Comparison of ENCODE assay signal across 8 cellular contexts in the genomic region with DNA sequence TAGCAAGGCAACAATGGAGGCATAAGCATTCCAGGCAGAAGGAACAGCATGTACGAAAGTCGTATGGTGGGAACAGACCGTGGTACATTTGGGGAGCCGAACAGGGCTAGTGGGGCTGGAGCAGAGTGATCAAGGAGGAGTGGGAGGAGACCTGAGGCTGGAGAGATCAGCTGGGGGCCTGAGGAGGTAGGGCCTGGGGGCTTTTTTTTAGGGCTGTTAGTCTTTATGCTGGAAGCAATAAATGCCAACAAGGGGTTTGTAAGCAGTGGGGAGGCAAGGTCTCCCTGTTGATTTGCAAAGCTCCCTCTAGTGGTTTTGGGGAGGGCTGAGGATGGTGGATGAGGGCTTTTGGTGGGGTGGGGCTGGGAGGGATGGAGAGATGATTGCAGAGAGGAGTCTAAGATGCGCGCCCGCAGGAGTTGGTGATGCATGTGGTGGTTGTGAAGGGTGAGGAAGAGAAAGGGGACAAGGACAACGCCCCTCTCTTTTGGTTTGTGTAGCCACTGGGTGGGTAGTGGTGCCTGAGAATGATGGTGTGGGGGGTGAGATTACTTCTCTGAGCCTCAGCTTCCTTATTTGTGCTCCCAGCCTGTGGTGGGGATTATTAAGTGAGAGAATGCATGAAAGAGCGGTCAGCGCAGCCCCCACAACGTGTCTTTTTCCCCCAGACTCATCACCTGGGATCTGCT.
DNase-seq lines count a peak whose midpoint lies in the region; ATAC-seq and TF ChIP-seq lines count a peak whose summit lies in the region.

No MANE protein-coding gene starts in this region.

- POLR2A ChIA-PET in HEK293T (lab: Yijun Ruan, JAX): no interaction called here

- peak overlapping the region in 2 of 3 donors; percentile 16 to 42 for H3K27ac Mint-ChIP-seq in CD4-positive, CD25-positive, alpha-beta regulatory T cell
- peak overlapping the region; percentile 84 for H3K27ac Mint-ChIP-seq in T-helper 1 cell treated with Interleukin-12 subunit alpha and Interleukin-12 subunit beta and Interleukin-4 antibody, amounts not matched to agents 30 μg/mL and 1 μg/mL, for 36 hours

- no peaks in the 10 kb centered on the region for H3K9me3 ChIP-seq in CD4-positive, CD25-positive, alpha-beta regulatory T cell (ENCODE audit: control insufficient read depth in 2 of 2, low read length in 2 of 2)

- peak; percentile 43 to 60 for ATAC-seq in CD4-positive, CD25-positive, alpha-beta regulatory T cell (ENCODE audit: low read depth in 2 of 2)
- ATAC-seq in HG02870 (IDR thresholded peaks at IDR 0.05; ENCODE audit: unreplicated experiment): no peak

- no peaks in the 10 kb centered on the region for H3K36me3 ChIP-seq in CD4-positive, CD25-positive, alpha-beta regulatory T cell (ENCODE audit: control insufficient read depth, insufficient read depth, low read length)

- no peak overlapping the region for H3K4me3 ChIP-seq in CD4-positive, CD25-positive, alpha-beta regulatory T cell (ENCODE audit: low read depth, low read length)

- H3K4me3 Mint-ChIP-seq in CD4-positive, CD25-positive, alpha-beta regulatory T cell: no peak overlapping the region
- no peak overlapping the region for H3K4me3 Mint-ChIP-seq in T-helper 1 cell treated with Interleukin-12 subunit alpha and Interleukin-12 subunit beta and Interleukin-4 antibody, amounts not matched to agents 30 μg/mL and 1 μg/mL, for 36 hours

- H3K36me3 Mint-ChIP-seq in CD4-positive, CD25-positive, alpha-beta regulatory T cell: peaks cover 5% of the 10 kb centered on the region
- H3K36me3 Mint-ChIP-seq in T-helper 1 cell treated with Interleukin-12 subunit alpha and Interleukin-12 subunit beta and Interleukin-4 antibody, amounts not matched to agents 30 μg/mL and 1 μg/mL, for 36 hours (ENCODE audit: low read depth): no peaks in the 10 kb centered on the region

- H3K27ac ChIP-seq in CD4-positive, CD25-positive, alpha-beta regulatory T cell (ENCODE audit: insufficient read depth, low read length, poor library complexity, severe bottlenecking): no peak overlapping the region

- H3K27me3 Mint-ChIP-seq in CD4-positive, CD25-positive, alpha-beta regulatory T cell: no peaks in the 10 kb centered on the region
- no peaks in the 10 kb centered on the region for H3K27me3 Mint-ChIP-seq in T-helper 1 cell treated with Interleukin-12 subunit alpha and Interleukin-12 subunit beta and Interleukin-4 antibody, amounts not matched to agents 30 μg/mL and 1 μg/mL, for 36 hours (ENCODE audit: low read depth)

- H3K27me3 ChIP-seq in CD4-positive, CD25-positive, alpha-beta regulatory T cell (ENCODE audit: control insufficient read depth, insufficient read depth, low read length): no peaks in the 10 kb centered on the region

- CTCF ChIA-PET in HEK293T (lab: Yijun Ruan, JAX): no interaction called here

- DNase-seq in CD4-positive, CD25-positive, alpha-beta regulatory T cell: peak in 2 of 3 donors; percentile 33 to 76
- peak; percentile 62 for DNase-seq in HEK293T (ENCODE audit: extremely low spot score)
- peak; percentile 50 for DNase-seq in ecto neural progenitor cell (ENCODE audit: low spot score)
- DNase-seq in stimulated activated CD4-positive, alpha-beta T cell treated with anti-CD3 and anti-CD28 coated beads, Interleukin-4, amount 100 ng/mL, for 24 hours: peak; percentile 28
- no peak for DNase-seq in stimulated activated naive CD4-positive, alpha-beta T cell treated with Interleukin-2 at 50 U/mL for 16 hours (lab: John Stamatoyannopoulos, UW)
- no peak for DNase-seq in NCI-H146 treated with DMSO at 0.1 percent for 48 hours (lab: John Stamatoyannopoulos, UW; ENCODE audit: unreplicated experiment)

- H3K9me3 Mint-ChIP-seq in CD4-positive, CD25-positive, alpha-beta regulatory T cell: no peaks in the 10 kb centered on the region
- H3K9me3 Mint-ChIP-seq in T-helper 1 cell treated with Interleukin-12 subunit alpha and Interleukin-12 subunit beta and Interleukin-4 antibody, amounts not matched to agents 30 μg/mL and 1 μg/mL, for 36 hours: no peaks in the 10 kb centered on the region

- H3K4me1 ChIP-seq in CD4-positive, CD25-positive, alpha-beta regulatory T cell (ENCODE audit: control insufficient read depth, insufficient read depth, low read length, poor library complexity, severe bottlenecking): peaks cover 26% of the 10 kb centered on the region

- H3K4me1 Mint-ChIP-seq in CD4-positive, CD25-positive, alpha-beta regulatory T cell: peaks cover 0 to 36% (median 20%) of the 10 kb centered on the region in 4 donors
- peaks cover 53% of the 10 kb centered on the region for H3K4me1 Mint-ChIP-seq in T-helper 1 cell treated with Interleukin-12 subunit alpha and Interleukin-12 subunit beta and Interleukin-4 antibody, amounts not matched to agents 30 μg/mL and 1 μg/mL, for 36 hours (ENCODE audit: low read depth)

TF ChIP-seq in HEK293T, 16 proteins besides CTCF, POLR2A, EP300 and RAD21:
- no peak for TF ChIP-seq ELF4 (IDR thresholded peaks at IDR 0.05)
- TF ChIP-seq, protein P1, sequence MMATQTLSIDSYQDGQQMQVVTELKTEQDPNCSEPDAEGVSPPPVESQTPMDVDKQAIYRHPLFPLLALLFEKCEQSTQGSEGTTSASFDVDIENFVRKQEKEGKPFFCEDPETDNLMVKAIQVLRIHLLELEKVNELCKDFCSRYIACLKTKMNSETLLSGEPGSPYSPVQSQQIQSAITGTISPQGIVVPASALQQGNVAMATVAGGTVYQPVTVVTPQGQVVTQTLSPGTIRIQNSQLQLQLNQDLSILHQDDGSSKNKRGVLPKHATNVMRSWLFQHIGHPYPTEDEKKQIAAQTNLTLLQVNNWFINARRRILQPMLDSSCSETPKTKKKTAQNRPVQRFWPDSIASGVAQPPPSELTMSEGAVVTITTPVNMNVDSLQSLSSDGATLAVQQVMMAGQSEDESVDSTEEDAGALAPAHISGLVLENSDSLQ (IDR thresholded peaks at IDR 0.05): no peak
- no peak for TF ChIP-seq NFRKB (IDR thresholded peaks at IDR 0.05)
- TF ChIP-seq SUZ12 (IDR thresholded peaks at IDR 0.05): no peak
- no peak for TF ChIP-seq L3MBTL2 (conservative IDR thresholded peaks at IDR 0.05)
- no peak for TF ChIP-seq LEF1 (IDR thresholded peaks at IDR 0.05; ENCODE audit: borderline replicate concordance)
- TF ChIP-seq FOXK2 (IDR thresholded peaks at IDR 0.05): no peak
- TF ChIP-seq FOXA1 (IDR thresholded peaks at IDR 0.05): no peak
- TF ChIP-seq CTBP1 (IDR thresholded peaks at IDR 0.05; ENCODE audit: borderline replicate concordance): no peak
- TF ChIP-seq FOXM1 (IDR thresholded peaks at IDR 0.05; ENCODE audit: borderline replicate concordance): no peak
- TF ChIP-seq HDGF (IDR thresholded peaks at IDR 0.05; ENCODE audit: borderline replicate concordance): no peak
- TF ChIP-seq ARNT (IDR thresholded peaks at IDR 0.05): no peak
- no peak for TF ChIP-seq TARDBP (IDR thresholded peaks at IDR 0.05)
- TF ChIP-seq ZNF384 (IDR thresholded peaks at IDR 0.05): no peak
- no peak for TF ChIP-seq BHLHE40 (IDR thresholded peaks at IDR 0.05; ENCODE audit: borderline replicate concordance)
- TF ChIP-seq SP1 (IDR thresholded peaks at IDR 0.05): no peak

Comparison
In these comparisons a context has a peak if more than half of its experiments do, and no peak if none do; other contexts are left out.
1. DNase-seq: peak in CD4-positive, CD25-positive, alpha-beta regulatory T cell (2 of 3), HEK293T (single experiment), ecto neural progenitor cell (single experiment) and stimulated activated CD4-positive, alpha-beta T cell treated with anti-CD3 and anti-CD28 coated beads, Interleukin-4, amount 100 ng/mL, for 24 hours (single experiment); none in stimulated activated naive CD4-positive, alpha-beta T cell treated with Interleukin-2 at 50 U/mL for 16 hours (single experiment) and NCI-H146 treated with DMSO at 0.1 percent for 48 hours (single experiment).